ENCODE assay signal across 8 cellular contexts in genomic region chr1:20640183-20640597, GRCh38. TPM values are rescaled to one million over a fixed set of nuclear protein-coding genes. Genes with fewer than 3 reads are reported as not detected.
DNase-seq lines count a peak whose midpoint lies in the region; ATAC-seq, FAIRE-seq and TF ChIP-seq lines count a peak whose summit lies in the region.

No MANE protein-coding gene starts in this region.

- peaks cover 0 to 79% (median 0%) of the 10 kb centered on the region in 3 donors for H3K36me3 ChIP-seq in Peyer's patch
- peaks cover 0 to 48% (median 10%) of the 10 kb centered on the region in 3 donors for H3K36me3 ChIP-seq in pancreas
- H3K36me3 ChIP-seq in aorta (ENCODE audit: control insufficient read depth in 1 of 2, insufficient read depth in 2 of 2, low read length in 1 of 2) = peaks cover 0 to 13% of the 10 kb centered on the region in 2 donors

- H3K4me3 Mint-ChIP-seq in activated T-helper 1 cell treated with anti-CD3 and anti-CD28 coated beads, Interleukin-12 subunit alpha, Interleukin-12 subunit beta, Interleukin-2, Interleukin-4 antibody, amounts not matched to agents 30 ng/mL and 10 ng/mL and 1 ng/mL, durations not matched to agents 14 hours and 24 hours and 36 hours = no peak overlapping the region

- no peak overlapping the region for H3K4me3 ChIP-seq in Peyer's patch
- no peak overlapping the region for H3K4me3 ChIP-seq in pancreas
- no peak overlapping the region for H3K4me3 ChIP-seq in aorta (ENCODE audit: low read length in 2 of 2)

- H3K9me3 Mint-ChIP-seq in activated T-helper 1 cell treated with anti-CD3 and anti-CD28 coated beads, Interleukin-12 subunit alpha, Interleukin-12 subunit beta, Interleukin-2, Interleukin-4 antibody, amounts not matched to agents 30 ng/mL and 10 ng/mL and 1 ng/mL, durations not matched to agents 14 hours and 24 hours and 36 hours = no peaks in the 10 kb centered on the region

- H3K9me3 ChIP-seq in Peyer's patch = no peaks in the 10 kb centered on the region
- no peaks in the 10 kb centered on the region for H3K9me3 ChIP-seq in pancreas
- H3K9me3 ChIP-seq in aorta (ENCODE audit: control insufficient read depth, low read length) = no peaks in the 10 kb centered on the region

- intact Hi-C loops in activated T-helper 1 cell treated with anti-CD3 and anti-CD28 coated beads, Interleukin-12 subunit alpha, Interleukin-12 subunit beta, Interleukin-2, Interleukin-4 antibody, amounts not matched to agents 30 ng/mL and 10 ng/mL and 1 ng/mL, durations not matched to agents 14 hours and 24 hours and 36 hours (cut with micrococcal nuclease) = loop anchor here (1.0 to 10.0 kb wide), 4 partner anchors 21 to 425 kb away; partner anchors contain the start of gene DDOST
- intact Hi-C loops in pancreas (cut with DNase I) (no loop called here), aorta (cut with DNase I) (no loop called here)

- no peak overlapping the region for H3K27ac Mint-ChIP-seq in activated T-helper 1 cell treated with anti-CD3 and anti-CD28 coated beads, Interleukin-12 subunit alpha, Interleukin-12 subunit beta, Interleukin-2, Interleukin-4 antibody, amounts not matched to agents 30 ng/mL and 10 ng/mL and 1 ng/mL, durations not matched to agents 14 hours and 24 hours and 36 hours

- TF ChIP-seq CTCF in Peyer's patch (IDR thresholded peaks at IDR 0.05) = peak; percentile 62 to 87 (median 76)
- TF ChIP-seq CTCF in pancreas (IDR thresholded peaks at IDR 0.05) = peak; percentile 47 to 75 (median 65)

- no peaks in the 10 kb centered on the region for H3K27me3 ChIP-seq in Peyer's patch
- no peaks in the 10 kb centered on the region for H3K27me3 ChIP-seq in pancreas
- no peaks in the 10 kb centered on the region for H3K27me3 ChIP-seq in aorta (ENCODE audit: control insufficient read depth in 1 of 2, insufficient read depth in 2 of 2, low read length in 1 of 2)

- 33 to 41% methylated on average over 6 of the region's 6 CpGs for WGBS in pancreas, 2 donors
- WGBS in aorta, 2 donors = 28 to 30% methylated on average over 6 of the region's 6 CpGs

- no peaks in the 10 kb centered on the region for H3K4me1 Mint-ChIP-seq in activated T-helper 1 cell treated with anti-CD3 and anti-CD28 coated beads, Interleukin-12 subunit alpha, Interleukin-12 subunit beta, Interleukin-2, Interleukin-4 antibody, amounts not matched to agents 30 ng/mL and 10 ng/mL and 1 ng/mL, durations not matched to agents 14 hours and 24 hours and 36 hours (ENCODE audit: low read depth)

- H3K36me3 Mint-ChIP-seq in activated T-helper 1 cell treated with anti-CD3 and anti-CD28 coated beads, Interleukin-12 subunit alpha, Interleukin-12 subunit beta, Interleukin-2, Interleukin-4 antibody, amounts not matched to agents 30 ng/mL and 10 ng/mL and 1 ng/mL, durations not matched to agents 14 hours and 24 hours and 36 hours (ENCODE audit: low read depth) = no peaks in the 10 kb centered on the region

- peak; percentile 48 for ATAC-seq in HG03520 (IDR thresholded peaks at IDR 0.05; ENCODE audit: unreplicated experiment)
- peak; percentile 49 to 84 (median 70) for ATAC-seq in pancreas
- no peak for ATAC-seq in HG02870 (IDR thresholded peaks at IDR 0.05; ENCODE audit: unreplicated experiment)
- no peak for ATAC-seq in aorta (ENCODE audit: low FRiP score)

- H3K27me3 Mint-ChIP-seq in activated T-helper 1 cell treated with anti-CD3 and anti-CD28 coated beads, Interleukin-12 subunit alpha, Interleukin-12 subunit beta, Interleukin-2, Interleukin-4 antibody, amounts not matched to agents 30 ng/mL and 10 ng/mL and 1 ng/mL, durations not matched to agents 14 hours and 24 hours and 36 hours (ENCODE audit: insufficient read depth) = no peaks in the 10 kb centered on the region

- no peak for TF ChIP-seq POLR2A in Peyer's patch (IDR thresholded peaks at IDR 0.05)

- H3K4me1 ChIP-seq in Peyer's patch (peaks cover 0 to 2% (median 0%) of the 10 kb centered on the region in 4 donors), pancreas (no peaks in the 10 kb centered on the region), aorta (ENCODE audit: control insufficient read depth in 1 of 2, insufficient read depth in 2 of 2, low read length in 2 of 2) (no peaks in the 10 kb centered on the region)

- DNase-seq in COR-L47 (lab: John Stamatoyannopoulos, UW) = peak; percentile 44
- peak in 2 of 3 donors; percentile 39 to 83 for DNase-seq in Peyer's patch
- peak; percentile 45 for DNase-seq in activated T-helper 1 cell treated with anti-CD3 and anti-CD28 coated beads, Interleukin-12 subunit alpha, Interleukin-12 subunit beta, Interleukin-2, Interleukin-4 antibody, amounts not matched to agents 30 ng/mL and 10 ng/mL and 1 ng/mL, durations not matched to agents 14 hours and 24 hours and 36 hours (ENCODE audit: low spot score)
- peak; percentile 31 for DNase-seq in fibroblast of the conjunctiva (ENCODE audit: low read depth)
- DNase-seq in pancreas = peak in 1 of 6 donors; percentile 51
- DNase-seq in aorta = no peak

- H3K27ac ChIP-seq in Peyer's patch = no peak overlapping the region
- H3K27ac ChIP-seq in pancreas = no peak overlapping the region
- H3K27ac ChIP-seq in aorta (ENCODE audit: low read depth in 1 of 2, low read length in 2 of 2) = no peak overlapping the region

- FAIRE-seq in pancreas (lab: Jason Lieb, UNC) = no peak

RNA-seq across cellular contexts. Expression of gene PINK1, which starts 6.9 kb away (rescaled TPM):
- total RNA-seq in Peyer's patch = 10 to 100 TPM; 71.8 to 96.1 (median 89.4) TPM
- total RNA-seq in activated T-helper 1 cell treated with anti-CD3 and anti-CD28 coated beads, Interleukin-12 subunit alpha, Interleukin-12 subunit beta, Interleukin-2, Interleukin-4 antibody, amounts not matched to agents 30 ng/mL and 10 ng/mL and 1 ng/mL, durations not matched to agents 14 hours and 24 hours and 36 hours = 2.6 and 3.3 TPM in 2 replicates
- 10 to 100 TPM; 15.6 to 33.4 (median 27.7) TPM for total RNA-seq in pancreas
- polyA plus RNA-seq in pancreas = 10 to 100 TPM; 28.5 to 38.0 TPM
- total RNA-seq in aorta = 10 to 100 TPM; 72.0 to 90.2 TPM
- 100 to 1,000 TPM in 1 of 2 donors, 10 to 100 TPM in 1; 94.6 to 129 TPM for polyA plus RNA-seq in aorta

RNA-seq across cellular contexts. Expression of gene DDOST, which starts 21.0 kb away (rescaled TPM):
- total RNA-seq in Peyer's patch (100 to 1,000 TPM in 3 of 4 donors, 10 to 100 TPM in 1; 44.6 to 145 (median 126) TPM), pancreas (100 to 1,000 TPM; 112 to 190 (median 141) TPM), aorta (100 to 1,000 TPM; 123 to 135 TPM)
- total RNA-seq in activated T-helper 1 cell treated with anti-CD3 and anti-CD28 coated beads, Interleukin-12 subunit alpha, Interleukin-12 subunit beta, Interleukin-2, Interleukin-4 antibody, amounts not matched to agents 30 ng/mL and 10 ng/mL and 1 ng/mL, durations not matched to agents 14 hours and 24 hours and 36 hours = 167 and 174 TPM in 2 replicates
- polyA plus RNA-seq in pancreas (100 to 1,000 TPM in 1 of 2 donors, 10 to 100 TPM in 1; 98.2 to 127 TPM), aorta (100 to 1,000 TPM in 1 of 2 donors, 10 to 100 TPM in 1; 86.3 to 174 TPM)

RNA-seq across cellular contexts. Expression of gene CDA, which starts 51.3 kb away (rescaled TPM):
- 10 to 100 TPM in 3 of 4 donors, not detected in 1; 33.9 to 47.1 (median 39.1) TPM for total RNA-seq in Peyer's patch
- not detected in 2 replicates for total RNA-seq in activated T-helper 1 cell treated with anti-CD3 and anti-CD28 coated beads, Interleukin-12 subunit alpha, Interleukin-12 subunit beta, Interleukin-2, Interleukin-4 antibody, amounts not matched to agents 30 ng/mL and 10 ng/mL and 1 ng/mL, durations not matched to agents 14 hours and 24 hours and 36 hours
- total RNA-seq in pancreas = 1 to 10 TPM in 1 of 6 donors, under 1 TPM in 4, not detected in 1; 0.16 to 1.0 (median 0.41) TPM
- polyA plus RNA-seq in pancreas = 1 to 10 TPM in 1 of 2 donors, under 1 TPM in 1; 0.92 to 1.2 TPM
- 1 to 10 TPM; 5.3 to 9.0 TPM for total RNA-seq in aorta
- polyA plus RNA-seq in aorta = 10 to 100 TPM in 1 of 2 donors, 1 to 10 TPM in 1; 5.4 to 16.2 TPM

Comparison
In these comparisons a context has a peak if more than half of its experiments do, and no peak if none do; other contexts are left out.
1. DNase-seq: peak in COR-L47 (single experiment), Peyer's patch (2 of 3), activated T-helper 1 cell treated with anti-CD3 and anti-CD28 coated beads, Interleukin-12 subunit alpha, Interleukin-12 subunit beta, Interleukin-2, Interleukin-4 antibody, amounts not matched to agents 30 ng/mL and 10 ng/mL and 1 ng/mL, durations not matched to agents 14 hours and 24 hours and 36 hours (single experiment) and fibroblast of the conjunctiva (single experiment); none in aorta (0 of 2).
2. ATAC-seq: peak in HG03520 (single experiment) and pancreas (4 of 4); none in HG02870 (single experiment) and aorta (single experiment).